In the genomic region with DNA sequence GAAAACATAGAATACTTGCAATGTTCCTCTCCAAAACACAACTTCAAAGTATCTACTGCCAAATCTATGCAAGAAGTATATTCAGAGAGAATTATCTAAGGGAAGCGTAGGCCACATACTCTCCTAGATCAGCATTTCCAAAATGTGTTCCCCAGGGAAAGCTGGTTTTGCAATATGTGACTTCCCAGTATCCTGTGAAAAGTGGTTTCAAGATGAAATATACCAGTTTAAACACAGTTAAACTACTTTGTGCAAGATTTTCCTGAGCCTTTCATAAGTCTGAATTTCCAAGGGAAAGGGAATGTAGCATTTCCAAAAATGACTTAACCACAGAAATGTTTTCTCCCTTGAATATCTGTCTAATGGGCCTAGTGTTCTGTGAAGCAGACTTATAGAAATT, we compare ENCODE assay signal across 1 cellular context.
TF ChIP-seq lines count a peak whose summit lies in the region.

No MANE protein-coding gene starts in this region.

TF ChIP-seq in GM23338, 12 proteins besides CTCF, POLR2A, EP300 and RAD21:
- TF ChIP-seq, protein P1, sequence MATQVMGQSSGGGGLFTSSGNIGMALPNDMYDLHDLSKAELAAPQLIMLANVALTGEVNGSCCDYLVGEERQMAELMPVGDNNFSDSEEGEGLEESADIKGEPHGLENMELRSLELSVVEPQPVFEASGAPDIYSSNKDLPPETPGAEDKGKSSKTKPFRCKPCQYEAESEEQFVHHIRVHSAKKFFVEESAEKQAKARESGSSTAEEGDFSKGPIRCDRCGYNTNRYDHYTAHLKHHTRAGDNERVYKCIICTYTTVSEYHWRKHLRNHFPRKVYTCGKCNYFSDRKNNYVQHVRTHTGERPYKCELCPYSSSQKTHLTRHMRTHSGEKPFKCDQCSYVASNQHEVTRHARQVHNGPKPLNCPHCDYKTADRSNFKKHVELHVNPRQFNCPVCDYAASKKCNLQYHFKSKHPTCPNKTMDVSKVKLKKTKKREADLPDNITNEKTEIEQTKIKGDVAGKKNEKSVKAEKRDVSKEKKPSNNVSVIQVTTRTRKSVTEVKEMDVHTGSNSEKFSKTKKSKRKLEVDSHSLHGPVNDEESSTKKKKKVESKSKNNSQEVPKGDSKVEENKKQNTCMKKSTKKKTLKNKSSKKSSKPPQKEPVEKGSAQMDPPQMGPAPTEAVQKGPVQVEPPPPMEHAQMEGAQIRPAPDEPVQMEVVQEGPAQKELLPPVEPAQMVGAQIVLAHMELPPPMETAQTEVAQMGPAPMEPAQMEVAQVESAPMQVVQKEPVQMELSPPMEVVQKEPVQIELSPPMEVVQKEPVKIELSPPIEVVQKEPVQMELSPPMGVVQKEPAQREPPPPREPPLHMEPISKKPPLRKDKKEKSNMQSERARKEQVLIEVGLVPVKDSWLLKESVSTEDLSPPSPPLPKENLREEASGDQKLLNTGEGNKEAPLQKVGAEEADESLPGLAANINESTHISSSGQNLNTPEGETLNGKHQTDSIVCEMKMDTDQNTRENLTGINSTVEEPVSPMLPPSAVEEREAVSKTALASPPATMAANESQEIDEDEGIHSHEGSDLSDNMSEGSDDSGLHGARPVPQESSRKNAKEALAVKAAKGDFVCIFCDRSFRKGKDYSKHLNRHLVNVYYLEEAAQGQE (IDR thresholded peaks at IDR 0.05; ENCODE audit: unreplicated experiment), result no peak
- TF ChIP-seq STAT1 (IDR thresholded peaks at IDR 0.05; ENCODE audit: unreplicated experiment) (no peak), NANOG (IDR thresholded peaks at IDR 0.05; ENCODE audit: borderline replicate concordance) (no peak)
